Comparison of ENCODE assay signal across 8 cellular contexts in the genomic region with DNA sequence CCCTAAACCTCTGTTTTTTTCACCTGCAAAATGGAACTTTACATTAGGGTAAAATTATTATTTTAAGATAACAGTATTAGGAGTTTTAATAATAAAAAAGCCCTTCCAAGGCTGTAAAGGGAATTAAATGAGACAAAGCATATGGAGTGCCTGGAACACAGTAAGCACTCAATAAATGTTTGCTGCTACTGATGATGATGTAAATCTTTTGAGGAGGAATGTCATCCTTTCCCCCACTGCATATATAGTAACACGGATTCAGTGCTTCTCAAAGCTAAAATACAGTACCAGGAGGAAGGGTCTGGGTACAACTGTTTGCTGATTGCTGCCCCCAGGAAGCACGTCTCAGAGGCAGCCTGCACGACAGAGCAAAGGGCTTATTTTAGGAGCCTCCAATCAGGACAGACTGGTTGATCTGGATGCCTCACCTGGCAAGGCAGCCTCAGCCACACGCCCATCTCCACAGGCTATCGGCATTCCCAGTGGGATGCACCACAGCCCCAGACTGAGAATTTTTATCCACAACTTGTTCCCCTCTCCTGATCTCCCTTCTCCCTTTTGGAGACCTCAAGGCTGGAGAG.
A peak's percentile ranks its signal among the peaks of the same experiment; 100 is the strongest.
DNase-seq lines count a peak whose midpoint lies in the region; ATAC-seq, FAIRE-seq and TF ChIP-seq lines count a peak whose summit lies in the region.

No MANE protein-coding gene starts in this region.

- TF ChIP-seq CTCF in K562 (IDR thresholded peaks at IDR 0.05 in 2 of 3, conservative IDR thresholded peaks at IDR 0.05 in 1 of 3; ENCODE audit: insufficient read depth in 2 of 3, low read depth in 1 of 3, low read length in 3 of 3) (no peak), right lobe of liver (IDR thresholded peaks at IDR 0.05) (no peak), thoracic aorta (IDR thresholded peaks at IDR 0.05) (no peak)

- no peaks in the 10 kb centered on the region for H3K27me3 ChIP-seq in HUES6 (ENCODE audit: control insufficient read depth, insufficient read depth, low read length)
- no peaks in the 10 kb centered on the region for H3K27me3 ChIP-seq in K562 (ENCODE audit: control insufficient read depth in 2 of 2, insufficient read depth in 2 of 2, low read length in 2 of 2)
- H3K27me3 ChIP-seq in right lobe of liver: no peaks in the 10 kb centered on the region
- no peaks in the 10 kb centered on the region for H3K27me3 ChIP-seq in thoracic aorta (replicated peaks; ENCODE audit: insufficient read depth)

- H3K9ac ChIP-seq in HUES6 (ENCODE audit: low read length) (peak overlapping the region; percentile 69), K562 (ENCODE audit: insufficient read depth in 1 of 2, low read depth in 2 of 2, low read length in 2 of 2) (peak overlapping the region; percentile 49 to 82; a peak in 3 of 4 replicates)

- peak overlapping the region; percentile 82 for H3K27ac ChIP-seq in HUES6 (ENCODE audit: low read depth, low read length)
- peak overlapping the region; percentile 68; the same call in 2 of the 3 replicates for H3K27ac ChIP-seq in K562 (ENCODE audit: extremely low read depth, low read depth, low read length)
- peak overlapping the region; percentile 24 to 78 (median 54) for H3K27ac ChIP-seq in right lobe of liver
- peak overlapping the region; percentile 95 to 97 for H3K27ac ChIP-seq in thoracic aorta

- POLR2A ChIA-PET in K562 (lab: Yijun Ruan, JAX): no interaction called here

- H3K79me2 ChIP-seq in K562 (ENCODE audit: control insufficient read depth, insufficient read depth, low read length): no peaks in the 10 kb centered on the region

- ATAC-seq in K562 (peak; percentile 50), right lobe of liver (peak; percentile 10 to 45 (median 24)), thoracic aorta (ENCODE audit: insufficient number of reproducible peaks, low FRiP score, low read depth) (no peak), HG03175 (IDR thresholded peaks at IDR 0.05; ENCODE audit: unreplicated experiment) (no peak)

- TF ChIP-seq RAD21 in K562 (CRISPR knock-in tag; conservative IDR thresholded peaks at IDR 0.05 in 1 of 2, IDR thresholded peaks at IDR 0.05 in 1 of 2): no peak

- intact Hi-C loops in K562 (cut with micrococcal nuclease): loop anchor here (2.0 kb wide), 1 partner anchor 39 kb away; no protein-coding TSS in a partner anchor
- intact Hi-C loops in right lobe of liver (cut with DNase I): no loop called here

- in situ Hi-C loops in K562 (cut with MboI): no loop called here

- CTCF ChIA-PET in K562 (lab: Yijun Ruan, JAX; ENCODE audit: low intra/inter-chr PET ratio): no interaction called here

- 9% methylated on average over 5 of the region's 5 CpGs for WGBS in K562 (ENCODE audit: insufficient coverage, low coverage, missing lambda C conversion rate)
- WGBS in right lobe of liver (ENCODE audit: insufficient coverage, low coverage, low lambda C conversion rate, missing lambda C conversion rate): 54% methylated on average over 5 of the region's 5 CpGs

- no peak for TF ChIP-seq POLR2A in K562 (conservative IDR thresholded peaks at IDR 0.05)
- no peak for TF ChIP-seq POLR2A in right lobe of liver (IDR thresholded peaks at IDR 0.05)

- no peak for TF ChIP-seq EP300 in K562 (IDR thresholded peaks at IDR 0.05; ENCODE audit: low read length)

- H3K4me1 ChIP-seq in HUES6 (ENCODE audit: control insufficient read depth, insufficient read depth, low read length): peaks cover 64% of the 10 kb centered on the region
- peaks cover 18 to 44% of the 10 kb centered on the region in 2 experiments for H3K4me1 ChIP-seq in K562 (replicated peaks in 1 of 2; ENCODE audit: control insufficient read depth in 2 of 2, insufficient read depth in 2 of 2, low read length in 2 of 2)
- peaks cover 0 to 27% (median 11%) of the 10 kb centered on the region in 4 donors for H3K4me1 ChIP-seq in right lobe of liver
- peaks cover 68 to 97% of the 10 kb centered on the region in 2 donors for H3K4me1 ChIP-seq in thoracic aorta (ENCODE audit: control insufficient read depth in 1 of 2, low read depth in 2 of 2)

- FAIRE-seq in K562 (lab: Jason Lieb, UNC): no peak

- no peaks in the 10 kb centered on the region for H3K36me3 ChIP-seq in HUES6 (ENCODE audit: control insufficient read depth, insufficient read depth, low read length)
- H3K36me3 ChIP-seq in K562 (ENCODE audit: control insufficient read depth, insufficient read depth, low read length): no peaks in the 10 kb centered on the region
- H3K36me3 ChIP-seq in right lobe of liver: no peaks in the 10 kb centered on the region
- no peaks in the 10 kb centered on the region for H3K36me3 ChIP-seq in thoracic aorta

- H2AFZ ChIP-seq in K562 (ENCODE audit: low read depth, low read length): peak overlapping the region; percentile 90

- peak overlapping the region; percentile 62 for H3K4me2 ChIP-seq in K562 (ENCODE audit: insufficient read depth, low read length)

- no peaks in the 10 kb centered on the region for H3K9me1 ChIP-seq in K562 (ENCODE audit: control insufficient read depth, insufficient read depth, low read length)

- no TSS peak for BruUV-seq in K562 (replicated peaks; lab: Mats Ljungman, UMichigan)

- no peaks in the 10 kb centered on the region for H4K20me1 ChIP-seq in K562 (replicated peaks; ENCODE audit: control insufficient read depth, insufficient read depth, low read length)

- no peak for DNase-seq in K562 (ENCODE audit: extremely low read depth in 1 of 4, low spot score in 3 of 4)
- no peak for DNase-seq in right lobe of liver
- DNase-seq in thoracic aorta (ENCODE audit: low spot score): no peak
- DNase-seq in MV-4-11 (lab: John Stamatoyannopoulos, UW): no peak
- DNase-seq in KG1 (lab: John Stamatoyannopoulos, UW): no peak
- no peak for DNase-seq in NCI-H2196 treated with DMSO at 0.1 percent for 48 hours (lab: John Stamatoyannopoulos, UW; ENCODE audit: unreplicated experiment)

- H3K9me3 ChIP-seq in HUES6 (ENCODE audit: control insufficient read depth, insufficient read depth, low read depth, low read length) (no peaks in the 10 kb centered on the region), K562 (replicated peaks; ENCODE audit: control insufficient read depth, insufficient read depth, low read depth, low read length) (no peaks in the 10 kb centered on the region), right lobe of liver (no peaks in the 10 kb centered on the region), thoracic aorta (no peaks in the 10 kb centered on the region)

- H3K4me3 ChIP-seq in HUES6 (ENCODE audit: low read depth, low read length) (peak overlapping the region; percentile 14; the same call in 1 of the 2 replicates), K562 (no peak overlapping the region), right lobe of liver (peak overlapping the region in 1 of 3 donors; percentile 44), thoracic aorta (peak overlapping the region; percentile 26)

TF ChIP-seq in K562, 482 proteins besides CTCF, POLR2A, EP300 and RAD21:
- peak; percentile 58; the same call in 1 of the 2 replicates for TF ChIP-seq ZKSCAN8 (CRISPR knock-in tag; IDR thresholded peaks at IDR 0.05)
- TF ChIP-seq NR2C2 (CRISPR knock-in tag; IDR thresholded peaks at IDR 0.05): no peak
- TF ChIP-seq NR2C2 (tag; IDR thresholded peaks at IDR 0.05): 0 out of 2 replicates have a peak, but pooled peaks have one; percentile 9
- 0 out of 2 replicates have a peak, but pooled peaks have one; percentile 21 for TF ChIP-seq ZEB2 (IDR thresholded peaks at IDR 0.05)
- TF ChIP-seq ZNF57 (CRISPR knock-in tag; IDR thresholded peaks at IDR 0.05): no peak
- no peak for TF ChIP-seq ZFX (CRISPR knock-in tag; IDR thresholded peaks at IDR 0.05)
- TF ChIP-seq GATAD2B (IDR thresholded peaks at IDR 0.05; ENCODE audit: borderline replicate concordance): no peak
- TF ChIP-seq GATAD2A (IDR thresholded peaks at IDR 0.05): no peak

Comparison
In these comparisons a context has a peak if more than half of its experiments do, and no peak if none do; other contexts are left out.
1. ATAC-seq: peak in K562 (single experiment) and right lobe of liver (4 of 4); none in thoracic aorta (single experiment) and HG03175 (single experiment).
2. Peak in every context shown above with its lines, with median percentiles within 50 percentile points of each other: H3K27ac ChIP-seq.